ENCODE assay signal across 27 cellular contexts in genomic region chr14:74961238-74961911, GRCh38. TPM values are rescaled to one million over a fixed set of nuclear protein-coding genes. Genes with fewer than 3 reads are reported as not detected.
"Had no signal": no experiment of that assay in that cellular context is flagged by ENCODE, and none has a peak within 500 bp of the region (broad histone marks: within the 10 kb centered on the region; RNA-seq: fewer than 3 reads in every experiment).

No MANE protein-coding gene starts in this region.

- H3K36me3 ChIP-seq: colonic mucosa, esophagus squamous epithelium, left ventricle myocardium inferior, lower lobe of right lung, prostate gland, right atrium auricular region, tibial artery had no signal

- ATAC-seq: effector memory CD8-positive, alpha-beta T cell; left colon; lower lobe of right lung; naive thymus-derived CD8-positive, alpha-beta T cell; sciatic nerve; stimulated activated memory B cell treated with anti-CD40 and anti-IgM and Interleukin-4, amounts not matched to agents 10 μg/mL and 1 μg/mL and 100 μg/mL, for 72 hours; stimulated activated naive CD8-positive, alpha-beta T cell treated with anti-CD3 and anti-CD28 coated beads, Interleukin-15, Interleukin-2, amounts not matched to agents 100 U/mL and 50 U/mL, for 24 hours had no signal

- DNase-seq: colonic mucosa; dermis blood vessel endothelial cell; effector memory CD8-positive, alpha-beta T cell; erythroblast; esophagus squamous epithelium; foreskin melanocyte; immature natural killer cell; islet precursor cell; kidney glomerular epithelial cell; left colon; left ventricle myocardium inferior; lower lobe of right lung; naive thymus-derived CD8-positive, alpha-beta T cell; stimulated activated CD4-positive, alpha-beta T cell treated with anti-CD3 and anti-CD28 coated beads, Interleukin-12 subunit alpha, Interleukin-12 subunit beta, amount 100 ng/mL, for 4 hours; stimulated activated CD4-positive, alpha-beta T cell treated with anti-CD3 and anti-CD28 coated beads, Interleukin-1b, Interleukin-23, amount 100 ng/mL, for 48 hours; stimulated activated CD4-positive, alpha-beta T cell treated with anti-CD3 and anti-CD28 coated beads, Interleukin-4, amount 100 ng/mL, for 24 hours; stimulated activated naive CD8-positive, alpha-beta T cell treated with anti-CD3 and anti-CD28 coated beads, Interleukin-15, Interleukin-2, amounts not matched to agents 100 U/mL and 50 U/mL, for 24 hours; testis; tibial artery had no signal

- H3K36me3 Mint-ChIP-seq: immature natural killer cell; naive thymus-derived CD8-positive, alpha-beta T cell; stimulated activated memory B cell treated with anti-CD40 and anti-IgM and Interleukin-4, amounts not matched to agents 10 μg/mL and 1 μg/mL and 100 μg/mL, for 72 hours; type B pancreatic cell had no signal

- H3K27me3 ChIP-seq: colonic mucosa, esophagus squamous epithelium, right atrium auricular region, testis, tibial artery had no signal

- H3K9me3 ChIP-seq: colonic mucosa, esophagus squamous epithelium, left ventricle myocardium inferior, lower lobe of right lung, prostate gland, right atrium auricular region, testis, tibial artery had no signal

- FAIRE-seq: endometrium had no signal

- H3K4me3 ChIP-seq: colonic mucosa, esophagus squamous epithelium, left ventricle myocardium inferior, lower lobe of right lung, prostate gland, right atrium auricular region, smooth muscle cell, testis, tibial artery had no signal

- H3K27ac ChIP-seq: colonic mucosa, esophagus squamous epithelium, left ventricle myocardium inferior, lower lobe of right lung, prostate gland, right atrium auricular region, testis, tibial artery had no signal

- H3K4me2 ChIP-seq: smooth muscle cell had no signal

- H3K4me1 ChIP-seq: colonic mucosa, prostate gland, testis had no signal

- H3K9me3 Mint-ChIP-seq: effector memory CD8-positive, alpha-beta T cell; immature natural killer cell; naive thymus-derived CD8-positive, alpha-beta T cell; stimulated activated memory B cell treated with anti-CD40 and anti-IgM and Interleukin-4, amounts not matched to agents 10 μg/mL and 1 μg/mL and 100 μg/mL, for 72 hours; type B pancreatic cell had no signal

- H3K27ac Mint-ChIP-seq: effector memory CD8-positive, alpha-beta T cell; type B pancreatic cell had no signal

- H3K4me3 Mint-ChIP-seq: effector memory CD8-positive, alpha-beta T cell; immature natural killer cell; naive thymus-derived CD8-positive, alpha-beta T cell; type B pancreatic cell had no signal

RNA-seq across cellular contexts. Expression of gene PGF, which starts 6.0 kb away (rescaled TPM):
- total RNA-seq: naive thymus-derived CD8-positive, alpha-beta T cell had no signal
- polyA plus RNA-seq: neural cell had no signal

RNA-seq across cellular contexts. Expression of gene RPS6KL1, which starts 38.3 kb away (rescaled TPM):
- total RNA-seq: smooth muscle cell had no signal
- polyA plus RNA-seq: smooth muscle cell had no signal
